ENCODE assay signal across 12 cellular contexts in the genomic region with DNA sequence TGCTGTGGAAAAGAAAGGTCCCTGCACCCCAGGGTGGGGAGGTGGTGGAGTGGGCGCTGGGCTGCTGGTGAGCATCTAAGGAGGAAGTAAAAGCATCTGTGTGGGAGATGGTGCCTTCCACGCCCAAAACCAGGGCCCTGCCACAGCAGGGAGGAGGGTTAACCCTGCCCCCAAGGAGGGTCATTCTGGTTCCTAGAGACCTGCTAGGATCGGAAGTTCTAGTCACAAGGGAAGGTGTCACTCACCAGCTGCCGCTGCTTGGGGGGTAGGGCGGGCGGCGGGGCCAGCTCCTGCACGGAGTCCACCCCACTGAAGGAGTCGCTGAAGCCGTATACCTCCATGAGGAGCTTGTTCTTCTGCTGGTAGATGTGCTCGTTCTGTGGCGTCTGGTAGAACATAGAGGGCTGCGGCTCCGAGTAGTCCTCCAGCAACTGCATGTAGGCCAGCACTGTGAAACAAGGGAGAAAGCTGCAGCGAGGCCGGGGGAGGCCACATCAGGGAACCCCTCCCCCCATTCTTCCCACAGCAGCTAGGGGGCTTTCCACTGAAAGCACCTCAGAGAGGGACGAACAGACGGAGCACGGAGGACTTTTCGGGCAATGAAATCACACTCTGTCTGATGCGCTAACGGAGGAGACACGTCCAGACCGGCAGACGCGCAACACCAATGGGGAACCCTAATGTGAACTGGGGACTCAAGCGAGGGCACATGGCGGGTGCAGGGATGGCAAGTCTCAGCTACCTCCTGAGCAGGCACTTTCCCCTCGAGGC.
DNase-seq lines count a peak whose midpoint lies in the region; ATAC-seq and TF ChIP-seq lines count a peak whose summit lies in the region.
"Had no signal": no experiment of that assay in that cellular context is flagged by ENCODE, and none has a peak within 500 bp of the region (broad histone marks: within the 10 kb centered on the region; RNA-seq: fewer than 3 reads in every experiment).

No MANE protein-coding gene starts in this region.

- H3K9me3 Mint-ChIP-seq in activated CD4-positive, alpha-beta memory T cell treated with anti-CD3 and anti-CD28 coated beads for 36 hours = no peaks in the 10 kb centered on the region
- H3K9me3 Mint-ChIP-seq: type B pancreatic cell had no signal

- peaks cover 8% of the 10 kb centered on the region for H3K4me1 Mint-ChIP-seq in activated CD4-positive, alpha-beta memory T cell treated with anti-CD3 and anti-CD28 coated beads for 36 hours (ENCODE audit: low read depth)

- no peaks in the 10 kb centered on the region for H3K9me3 ChIP-seq in PC-9 (ENCODE audit: insufficient read depth, low read depth)

- TF ChIP-seq POLR2A in GM18526 (IDR thresholded peaks at IDR 0.05; ENCODE audit: extremely low read depth, insufficient read length) = peak; percentile 40

- CTCF ChIA-PET in activated CD4-positive, alpha-beta memory T cell treated with anti-CD3 and anti-CD28 coated beads for 36 hours (lab: Charles Lee) = interaction anchor here (0.9 to 1.4 kb wide), 2 partner anchors 72 to 122 kb away, joined by 3 to 4 read pairs; no protein-coding TSS in a partner anchor
- CTCF ChIA-PET in PC-9 (lab: Charles Lee) = interaction anchor here (0.6 kb wide), 1 partner anchor 648 kb away, joined by 4 read pairs; no protein-coding TSS in a partner anchor

- peaks cover 6% of the 10 kb centered on the region; the same call in 1 of the 2 replicates for H3F3A ChIP-seq in PC-9 (ENCODE audit: insufficient read depth, low read depth)

- intact Hi-C loops in activated CD4-positive, alpha-beta memory T cell treated with anti-CD3 and anti-CD28 coated beads for 36 hours (cut with micrococcal nuclease) = no loop called here
- intact Hi-C loops in PC-9 (cut with micrococcal nuclease; ENCODE audit: unreplicated experiment) (no loop called here), head of caudate nucleus (cut with DNase I) (no loop called here)

- peaks cover 66% of the 10 kb centered on the region for H3K36me3 Mint-ChIP-seq in activated CD4-positive, alpha-beta memory T cell treated with anti-CD3 and anti-CD28 coated beads for 36 hours

- TF ChIP-seq CTCF in omental fat pad (IDR thresholded peaks at IDR 0.05) = no peak
- TF ChIP-seq CTCF in PC-9 (conservative IDR thresholded peaks at IDR 0.05) = no peak

- H3K27me3 Mint-ChIP-seq in activated CD4-positive, alpha-beta memory T cell treated with anti-CD3 and anti-CD28 coated beads for 36 hours = no peaks in the 10 kb centered on the region
- H3K27me3 Mint-ChIP-seq: type B pancreatic cell had no signal

- no peak overlapping the region for H3K4me3 Mint-ChIP-seq in activated CD4-positive, alpha-beta memory T cell treated with anti-CD3 and anti-CD28 coated beads for 36 hours
- H3K4me3 Mint-ChIP-seq: type B pancreatic cell had no signal

- H3K27me3 ChIP-seq in PC-9 (ENCODE audit: insufficient read depth, low read depth) = no peaks in the 10 kb centered on the region

- DNase-seq in activated CD4-positive, alpha-beta memory T cell treated with anti-CD3 and anti-CD28 coated beads for 36 hours = no peak
- DNase-seq in omental fat pad (ENCODE audit: low spot score) (no peak), PC-9 (no peak), globus pallidus (ENCODE audit: low spot score) (no peak), head of caudate nucleus (no peak)
- DNase-seq: activated naive CD4-positive, alpha-beta T cell; NCI-H1436 had no signal

- POLR2A ChIA-PET in activated CD4-positive, alpha-beta memory T cell treated with anti-CD3 and anti-CD28 coated beads for 36 hours (lab: Charles Lee) = no interaction called here
- POLR2A ChIA-PET in PC-9 (lab: Charles Lee; ENCODE audit: unreplicated experiment) = interaction anchor here (0.7 kb wide), 1 partner anchor 36 kb away, joined by 3 read pairs; no protein-coding TSS in a partner anchor

- BruUV-seq in PC-9 (replicated peaks; lab: Mats Ljungman, UMichigan) = no TSS peak

- no peaks in the 10 kb centered on the region; the same call in 1 of the 2 replicates for H3K36me3 ChIP-seq in PC-9 (ENCODE audit: low read depth)

- no peak overlapping the region for H3K4me3 ChIP-seq in PC-9

- peak overlapping the region; percentile 24 for H3K27ac Mint-ChIP-seq in activated CD4-positive, alpha-beta memory T cell treated with anti-CD3 and anti-CD28 coated beads for 36 hours
- H3K27ac Mint-ChIP-seq: type B pancreatic cell had no signal

- H3K27ac ChIP-seq in PC-9 = no peak overlapping the region
- H3K27ac ChIP-seq: epithelial cell of prostate had no signal

- H3K4me1 ChIP-seq in PC-9 (replicated peaks; ENCODE audit: insufficient read depth) = peaks cover 12% of the 10 kb centered on the region; the same call in 1 of the 2 replicates

- H4K20me1 ChIP-seq in PC-9 (ENCODE audit: insufficient read depth) = no peaks in the 10 kb centered on the region

- no peaks in the 10 kb centered on the region for H3K79me2 ChIP-seq in PC-9 (ENCODE audit: low read depth)

- H3K9me2 ChIP-seq in PC-9 (ENCODE audit: insufficient read depth) = no peaks in the 10 kb centered on the region

- H3K4me2 ChIP-seq in PC-9 = no peak overlapping the region

- ATAC-seq in HG02678 (IDR thresholded peaks at IDR 0.05; ENCODE audit: unreplicated experiment) (peak; percentile 39), omental fat pad (ENCODE audit: low FRiP score) (peak; percentile 9)
- ATAC-seq: left colon had no signal

- H2AFZ ChIP-seq in PC-9 = no peak overlapping the region
